ENCODE assay signal across 1 cellular context in the genomic region with DNA sequence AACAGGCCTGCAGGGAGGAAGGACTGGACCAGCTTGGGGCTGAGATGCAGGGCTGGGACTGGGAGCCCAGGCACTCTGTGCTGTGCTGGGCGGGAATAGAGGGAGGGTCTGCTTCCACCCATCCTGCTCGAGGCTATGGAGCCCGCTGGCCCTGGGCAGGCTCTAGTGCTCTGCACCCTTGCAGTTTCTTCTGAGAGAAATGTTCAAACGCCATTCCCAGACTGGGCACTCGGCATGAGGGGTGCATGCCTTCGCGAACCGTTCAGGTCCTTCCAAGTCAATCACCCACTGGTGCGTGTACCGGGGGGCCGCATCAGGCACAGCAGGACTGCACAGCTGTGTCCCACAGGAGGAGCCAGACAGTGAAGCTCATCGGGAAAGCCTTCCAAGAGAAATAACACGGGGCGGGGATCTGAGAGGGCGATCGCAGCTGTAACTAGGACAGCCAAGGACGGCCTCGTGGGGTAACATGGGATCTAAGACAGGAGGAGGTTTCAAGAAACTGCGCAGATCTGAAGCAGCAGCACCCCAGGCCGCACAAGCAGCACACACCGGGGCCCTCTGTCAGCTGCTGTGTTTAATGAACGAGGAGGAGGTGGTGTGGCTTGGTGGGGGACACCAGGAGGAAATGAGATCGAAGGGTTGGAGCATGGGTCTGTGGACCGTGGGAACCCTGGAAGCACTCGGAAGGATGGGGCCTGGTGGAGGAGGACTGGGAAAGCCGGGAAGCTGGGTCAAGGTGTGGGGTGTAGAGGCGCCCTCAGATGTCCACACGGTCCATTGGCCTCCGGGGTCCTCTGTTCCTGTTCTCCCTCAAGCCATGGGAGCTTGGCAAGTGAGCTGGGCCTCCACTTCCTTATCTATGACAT.
TF ChIP-seq lines count a peak whose summit lies in the region.

No MANE protein-coding gene starts in this region.

TF ChIP-seq in IMR-90, 13 proteins besides CTCF, POLR2A, EP300 and RAD21:
- TF ChIP-seq CHD1 (IDR thresholded peaks at IDR 0.05; ENCODE audit: low read depth, low read length), result no peak
- TF ChIP-seq FOS (IDR thresholded peaks at IDR 0.05; ENCODE audit: low read depth, low read length), result no peak
- no peak for TF ChIP-seq SMC3 (IDR thresholded peaks at IDR 0.05; ENCODE audit: low read depth, low read length)
- no peak for TF ChIP-seq MAZ (IDR thresholded peaks at IDR 0.05; ENCODE audit: borderline replicate concordance, low read depth, low read length)
- TF ChIP-seq RCOR1 (IDR thresholded peaks at IDR 0.05; ENCODE audit: insufficient replicate concordance, low read length), result no peak
- TF ChIP-seq MAFK (IDR thresholded peaks at IDR 0.05; ENCODE audit: low read depth, low read length), result no peak
- TF ChIP-seq NFE2L2 (IDR thresholded peaks at IDR 0.05; ENCODE audit: low read depth, low read length), result no peak
- TF ChIP-seq ELK1 (IDR thresholded peaks at IDR 0.05; ENCODE audit: borderline replicate concordance, low read depth, low read length), result no peak
- no peak for TF ChIP-seq CEBPB (IDR thresholded peaks at IDR 0.05; ENCODE audit: low read depth, low read length)
